ENCODE assay signal across 8 cellular contexts in the genomic region with DNA sequence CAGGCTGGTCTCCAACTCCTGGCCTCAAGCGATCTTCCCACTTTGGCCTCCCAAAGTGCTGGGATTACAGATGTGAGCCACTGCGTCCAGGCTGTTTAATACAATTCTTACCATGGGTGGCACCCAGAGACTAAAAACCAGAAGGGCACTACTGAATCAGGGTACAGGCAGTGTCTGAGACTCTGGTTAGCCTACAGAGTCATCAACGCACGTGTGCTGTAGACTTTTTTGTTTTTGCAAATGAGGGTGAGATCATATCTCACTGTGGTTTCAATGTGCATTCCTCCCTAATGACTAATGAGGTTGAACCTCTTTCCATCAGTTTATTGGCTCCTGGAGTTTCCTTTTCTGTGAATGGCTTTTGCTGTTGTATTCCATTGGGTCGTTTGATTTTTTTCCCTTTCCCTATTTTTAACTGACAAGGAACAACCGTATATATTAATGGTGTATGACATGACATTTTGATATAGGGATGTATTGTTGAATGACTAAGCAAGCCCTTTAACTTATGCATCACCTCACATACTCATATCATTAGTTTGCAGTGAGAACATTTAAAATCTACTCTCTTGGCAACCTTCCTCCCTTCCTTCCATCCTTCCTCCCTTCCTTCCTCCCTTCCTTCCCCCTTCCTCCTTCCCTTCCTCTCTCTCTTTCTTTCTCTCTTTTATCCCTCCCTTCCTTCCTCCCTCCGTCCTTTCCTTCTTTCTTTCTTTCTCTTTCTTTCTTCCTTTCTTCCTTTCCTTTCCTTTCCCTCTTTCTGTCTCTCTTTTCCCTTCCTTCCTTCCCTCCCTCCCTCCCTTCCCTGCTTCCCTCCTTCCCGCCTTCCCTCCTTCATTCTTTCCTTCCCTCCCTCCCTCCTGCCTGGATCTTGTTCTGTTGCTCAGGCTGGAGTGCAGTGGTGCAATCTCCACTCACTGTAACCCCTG. TPM values are rescaled to one million over a fixed set of nuclear protein-coding genes. Genes with fewer than 3 reads are reported as not detected.
A peak's percentile ranks its signal among the peaks of the same experiment; 100 is the strongest.
DNase-seq lines count a peak whose midpoint lies in the region; ATAC-seq and TF ChIP-seq lines count a peak whose summit lies in the region.

No MANE protein-coding gene starts in this region.

- peak overlapping the region; percentile 78 for H3K23ac ChIP-seq in IMR-90 (ENCODE audit: low read depth, low read length)

- peak overlapping the region; percentile 87 for H3K27ac ChIP-seq in IMR-90 (ENCODE audit: insufficient read depth, low read length)

- peak overlapping the region; percentile 70 for H3K18ac ChIP-seq in IMR-90 (ENCODE audit: low read depth, low read length)

- peak; percentile 86 for ATAC-seq in GM21447 (IDR thresholded peaks at IDR 0.05; ENCODE audit: unreplicated experiment)
- ATAC-seq in IMR-90 (ENCODE audit: low read depth): peak; percentile 74
- peak; percentile 54 for ATAC-seq in Right ventricle myocardium superior (ENCODE audit: poor library complexity)
- peak; percentile 81 to 84 for ATAC-seq in stimulated activated naive B cell treated with anti-CD40 and anti-IgM and Interleukin-4, amounts not matched to agents 10 μg/mL and 1 μg/mL and 100 μg/mL, for 72 hours (replicated peaks)

- no peaks in the 10 kb centered on the region for H3K27me3 ChIP-seq in IMR-90 (ENCODE audit: control insufficient read depth, insufficient read depth, low read length)

- no TSS peak for BruUV-seq in IMR-90 (replicated peaks; lab: Mats Ljungman, UMichigan)

- H2BK5ac ChIP-seq in IMR-90 (ENCODE audit: low read depth, low read length, poor library complexity, severe bottlenecking): peak overlapping the region; percentile 91

- peak overlapping the region; percentile 92 for H2BK120ac ChIP-seq in IMR-90 (ENCODE audit: low read depth, low read length)

- TF ChIP-seq CTCF in IMR-90 (conservative IDR thresholded peaks at IDR 0.05; ENCODE audit: low read depth, low read length): no peak

- peak overlapping the region; percentile 18 for H3K4me3 Mint-ChIP-seq in activated CD4-positive, alpha-beta memory T cell treated with anti-CD3 and anti-CD28 coated beads, Interleukin-2, amount 10 ng/mL, durations not matched to agents 7 days and 5 days
- no peak overlapping the region for H3K4me3 Mint-ChIP-seq in stimulated activated naive B cell treated with anti-CD40 and anti-IgM and Interleukin-4, amounts not matched to agents 10 μg/mL and 1 μg/mL and 100 μg/mL, for 72 hours

- H3K56ac ChIP-seq in IMR-90 (ENCODE audit: extremely low read depth, insufficient read depth, low read length): peak overlapping the region; percentile 85

- CTCF ChIA-PET in IMR-90 (lab: Yijun Ruan, JAX): no interaction called here
- CTCF ChIA-PET in activated CD4-positive, alpha-beta memory T cell treated with anti-CD3 and anti-CD28 coated beads, Interleukin-2, amount 10 ng/mL, durations not matched to agents 7 days and 5 days (lab: Charles Lee): interaction anchor here (0.6 to 1.5 kb wide), 4 partner anchors 9 to 61 kb away, joined by 3 to 6 read pairs (median 6); partner anchors contain the start of gene METTL27

- H3K4me2 ChIP-seq in IMR-90 (ENCODE audit: low read depth, low read length): peak overlapping the region; percentile 66

- H4K20me1 ChIP-seq in IMR-90 (ENCODE audit: insufficient read depth, low read length): peaks cover 3% of the 10 kb centered on the region; the same call in 1 of the 2 replicates

- no peaks in the 10 kb centered on the region for H3K9me3 ChIP-seq in IMR-90 (ENCODE audit: control insufficient read depth, insufficient read depth, low read length)

- peak overlapping the region; percentile 75; the same call in 2 of the 3 replicates for H2BK15ac ChIP-seq in IMR-90 (ENCODE audit: low read depth, low read length)

- H3K27me3 Mint-ChIP-seq in activated CD4-positive, alpha-beta memory T cell treated with anti-CD3 and anti-CD28 coated beads, Interleukin-2, amount 10 ng/mL, durations not matched to agents 7 days and 5 days: peaks cover 15% of the 10 kb centered on the region
- peaks cover 23 to 50% of the 10 kb centered on the region in 2 donors for H3K27me3 Mint-ChIP-seq in stimulated activated naive B cell treated with anti-CD40 and anti-IgM and Interleukin-4, amounts not matched to agents 10 μg/mL and 1 μg/mL and 100 μg/mL, for 72 hours

- peak overlapping the region; percentile 11; the same call in 1 of the 2 replicates for H4K5ac ChIP-seq in IMR-90 (ENCODE audit: low read depth, low read length)

- H3K27ac Mint-ChIP-seq in activated CD4-positive, alpha-beta memory T cell treated with anti-CD3 and anti-CD28 coated beads, Interleukin-2, amount 10 ng/mL, durations not matched to agents 7 days and 5 days: peak overlapping the region; percentile 90
- peak overlapping the region; percentile 14 for H3K27ac Mint-ChIP-seq in stimulated activated naive B cell treated with anti-CD40 and anti-IgM and Interleukin-4, amounts not matched to agents 10 μg/mL and 1 μg/mL and 100 μg/mL, for 72 hours

- in situ Hi-C loops in IMR-90 (cut with MboI; ENCODE audit: low sequenced_read_pairs): loop anchor here (10.0 kb wide), 1 partner anchor 237 kb away; no protein-coding TSS in a partner anchor

- H4K8ac ChIP-seq in IMR-90 (ENCODE audit: low read depth in 2 of 2, low read length in 2 of 2): peak overlapping the region; percentile 56 to 80

- intact Hi-C loops in IMR-90 (cut with micrococcal nuclease) (loop anchor here (2.0 to 5.0 kb wide), 3 partner anchors 114 to 244 kb away; partner anchors contain the start of genes ABHD11, BUD23 and DNAJC30), Right ventricle myocardium superior (cut with DNase I) (loop anchor here (5.0 to 10.0 kb wide), 2 partner anchors 39 to 247 kb away; no protein-coding TSS in a partner anchor)

- H3K4me1 Mint-ChIP-seq in activated CD4-positive, alpha-beta memory T cell treated with anti-CD3 and anti-CD28 coated beads, Interleukin-2, amount 10 ng/mL, durations not matched to agents 7 days and 5 days: peaks cover 48% of the 10 kb centered on the region
- H3K4me1 Mint-ChIP-seq in stimulated activated naive B cell treated with anti-CD40 and anti-IgM and Interleukin-4, amounts not matched to agents 10 μg/mL and 1 μg/mL and 100 μg/mL, for 72 hours: peaks cover 20 to 26% of the 10 kb centered on the region in 2 donors

- peak overlapping the region; percentile 98 for H3K4ac ChIP-seq in IMR-90 (ENCODE audit: low read depth, low read length)

- peak overlapping the region; percentile 13 for H3K9ac ChIP-seq in IMR-90 (ENCODE audit: low read depth, low read length)

- peak; percentile 31 for TF ChIP-seq RAD21 in IMR-90 (IDR thresholded peaks at IDR 0.05; ENCODE audit: low read length)

- H2AK9ac ChIP-seq in IMR-90 (replicated peaks; ENCODE audit: low read depth, low read length, poor library complexity): peak overlapping the region; percentile 92

- peak; percentile 78 for TF ChIP-seq POLR2A in IMR-90 (IDR thresholded peaks at IDR 0.05; ENCODE audit: low read depth, low read length)

- dilution Hi-C loops in IMR-90 (cut with HindIII; ENCODE audit: low sequenced_read_pairs, unreplicated experiment): no loop called here

- WGBS in IMR-90 (ENCODE audit: extremely low coverage in 2 of 2, insufficient read length in 1 of 2), 2 experiments: 34% methylated on average over 5 of the region's 8 CpGs; no CpG with 5 or more reads in 1 of the 2 experiments

- no peaks in the 10 kb centered on the region for H3K9me3 Mint-ChIP-seq in activated CD4-positive, alpha-beta memory T cell treated with anti-CD3 and anti-CD28 coated beads, Interleukin-2, amount 10 ng/mL, durations not matched to agents 7 days and 5 days
- H3K9me3 Mint-ChIP-seq in stimulated activated naive B cell treated with anti-CD40 and anti-IgM and Interleukin-4, amounts not matched to agents 10 μg/mL and 1 μg/mL and 100 μg/mL, for 72 hours: no peaks in the 10 kb centered on the region

- H3K9me1 ChIP-seq in IMR-90 (ENCODE audit: insufficient read depth, low read length): peaks cover 10% of the 10 kb centered on the region

- no peaks in the 10 kb centered on the region for H3K79me1 ChIP-seq in IMR-90 (ENCODE audit: low read depth in 1 of 2, low read length in 2 of 2)

- peak overlapping the region; percentile 84 for H3K14ac ChIP-seq in IMR-90 (replicated peaks; ENCODE audit: low read depth, low read length)

- H3K4me1 ChIP-seq in IMR-90 (ENCODE audit: control insufficient read depth, insufficient read depth, low read length): peaks cover 15% of the 10 kb centered on the region

- no peaks in the 10 kb centered on the region for H3K36me3 ChIP-seq in IMR-90 (ENCODE audit: control insufficient read depth, insufficient read depth, low read length)

- POLR2A ChIA-PET in IMR-90 (lab: Charles Lee; ENCODE audit: unreplicated experiment): interaction anchor here (1.1 kb wide), 1 partner anchor 9 kb away, joined by 10 read pairs; the partner anchor contains the start of gene METTL27
- POLR2A ChIA-PET in activated CD4-positive, alpha-beta memory T cell treated with anti-CD3 and anti-CD28 coated beads, Interleukin-2, amount 10 ng/mL, durations not matched to agents 7 days and 5 days (lab: Charles Lee): interaction anchor here (0.9 to 1.4 kb wide), 4 partner anchors 9 to 357 kb away, joined by 3 to 9 read pairs (median 4); partner anchors contain the start of genes ABHD11 and METTL27

- no peak overlapping the region for H2AFZ ChIP-seq in IMR-90 (replicated peaks; ENCODE audit: low read length, poor library complexity)

- DNase-seq in EH (ENCODE audit: low read depth) (peak; percentile 98), IMR-90 (peak; percentile 99), Right ventricle myocardium superior (no peak), hypothalamus (lab: John Stamatoyannopoulos, UW) (no peak)
- peak; percentile 53 for DNase-seq in activated CD4-positive, alpha-beta memory T cell treated with anti-CD3 and anti-CD28 coated beads, Interleukin-2, amount 10 ng/mL, durations not matched to agents 7 days and 5 days
- no peak for DNase-seq in stimulated activated naive B cell treated with anti-CD40 and anti-IgM and Interleukin-4, amounts not matched to agents 10 μg/mL and 1 μg/mL and 100 μg/mL, for 72 hours
- DNase-seq in activated effector memory CD4-positive, alpha-beta T cell treated with anti-CD3 and anti-CD28 coated beads, Interleukin-2, amount 50 U/mL, for 16 hours: no peak

- H2AK5ac ChIP-seq in IMR-90 (ENCODE audit: low read depth, low read length): peak overlapping the region; percentile 96

- no peak overlapping the region for H3K4me3 ChIP-seq in IMR-90 (ENCODE audit: insufficient read depth, low read depth, low read length)

- H3K36me3 Mint-ChIP-seq in activated CD4-positive, alpha-beta memory T cell treated with anti-CD3 and anti-CD28 coated beads, Interleukin-2, amount 10 ng/mL, durations not matched to agents 7 days and 5 days (ENCODE audit: low read depth): no peaks in the 10 kb centered on the region
- H3K36me3 Mint-ChIP-seq in stimulated activated naive B cell treated with anti-CD40 and anti-IgM and Interleukin-4, amounts not matched to agents 10 μg/mL and 1 μg/mL and 100 μg/mL, for 72 hours: no peaks in the 10 kb centered on the region

- peak overlapping the region; percentile 91 for H4K91ac ChIP-seq in IMR-90 (ENCODE audit: insufficient read depth, low read depth, low read length)

- peak overlapping the region; percentile 98 for H2BK20ac ChIP-seq in IMR-90 (ENCODE audit: low read depth, low read length)

RNA-seq across cellular contexts. Expression of gene TMEM270, which starts 9.3 kb away (rescaled TPM):
- not detected in 2 replicates for total RNA-seq in IMR-90 (2012; rRNA removed)
- 0.17 TPM in 1 of 2 replicates, not detected in the other for polyA plus RNA-seq in IMR-90 (2012; rRNA removed)
- polyA plus RNA-seq in IMR-90 (2012; cell fraction: cytosol; rRNA removed): 0.19 TPM in 1 of 2 replicates, not detected in the other
- polyA plus RNA-seq in IMR-90 (2012; cell fraction: nucleus; rRNA removed; ENCODE audit: low replicate concordance): not detected in 2 replicates
- total RNA-seq in activated CD4-positive, alpha-beta memory T cell treated with anti-CD3 and anti-CD28 coated beads, Interleukin-2, amount 10 ng/mL, durations not matched to agents 7 days and 5 days: not detected
- not detected for total RNA-seq in Right ventricle myocardium superior

RNA-seq across cellular contexts. Expression of gene METTL27, which starts 9.4 kb away (rescaled TPM):
- total RNA-seq in IMR-90 (2012; rRNA removed): 1.7 and 2.3 TPM in 2 replicates
- polyA plus RNA-seq in IMR-90 (2012; rRNA removed): 4.3 and 5.2 TPM in 2 replicates
- 5.0 and 8.7 TPM in 2 replicates for polyA plus RNA-seq in IMR-90 (2012; cell fraction: cytosol; rRNA removed)
- 4.1 and 6.2 TPM in 2 replicates for polyA plus RNA-seq in IMR-90 (2012; cell fraction: nucleus; rRNA removed; ENCODE audit: low replicate concordance)
- 1 to 10 TPM; 3.3 to 3.7 TPM for total RNA-seq in activated CD4-positive, alpha-beta memory T cell treated with anti-CD3 and anti-CD28 coated beads, Interleukin-2, amount 10 ng/mL, durations not matched to agents 7 days and 5 days
- total RNA-seq in Right ventricle myocardium superior: 0.43 TPM

RNA-seq across cellular contexts. Expression of gene CLDN4, which starts 20.9 kb away (rescaled TPM):
- total RNA-seq in IMR-90 (2012; rRNA removed) (2.9 and 3.9 TPM in 2 replicates), Right ventricle myocardium superior (0.11 TPM)
- polyA plus RNA-seq in IMR-90 (2012; rRNA removed): 3.8 and 4.4 TPM in 2 replicates
- 2.4 and 4.7 TPM in 2 replicates for polyA plus RNA-seq in IMR-90 (2012; cell fraction: cytosol; rRNA removed)
- 1.9 and 4.8 TPM in 2 replicates for polyA plus RNA-seq in IMR-90 (2012; cell fraction: nucleus; rRNA removed; ENCODE audit: low replicate concordance)
- total RNA-seq in activated CD4-positive, alpha-beta memory T cell treated with anti-CD3 and anti-CD28 coated beads, Interleukin-2, amount 10 ng/mL, durations not matched to agents 7 days and 5 days: under 1 TPM in 1 of 2 experiments, not detected in 1; 0.10 TPM

Comparison
In these comparisons a context has a peak if more than half of its experiments do, and no peak if none do; other contexts are left out.
1. DNase-seq: peak in EH (single experiment), IMR-90 (single experiment) and activated CD4-positive, alpha-beta memory T cell treated with anti-CD3 and anti-CD28 coated beads, Interleukin-2, amount 10 ng/mL, durations not matched to agents 7 days and 5 days (single experiment); none in Right ventricle myocardium superior (single experiment), stimulated activated naive B cell treated with anti-CD40 and anti-IgM and Interleukin-4, amounts not matched to agents 10 μg/mL and 1 μg/mL and 100 μg/mL, for 72 hours (single experiment), activated effector memory CD4-positive, alpha-beta T cell treated with anti-CD3 and anti-CD28 coated beads, Interleukin-2, amount 50 U/mL, for 16 hours (single experiment) and hypothalamus (0 of 51).
2. Peak in every context shown above with its lines, with median percentiles within 50 percentile points of each other: ATAC-seq.